ENCODE assay signal across 1 cellular context in genomic region chr6:330948-331347, GRCh38.
A peak's percentile ranks its signal among the peaks of the same experiment; 100 is the strongest.
TF ChIP-seq lines count a peak whose summit lies in the region.

No MANE protein-coding gene starts in this region.

TF ChIP-seq in HEK293, 187 proteins besides CTCF, POLR2A, EP300 and RAD21 (continued from another document and continues in another):
- no peak for TF ChIP-seq ZNF398 (tag by site-specific recombination; IDR thresholded peaks at IDR 0.05)
- TF ChIP-seq ZNF843 (tag by site-specific recombination; IDR thresholded peaks at IDR 0.05): peak; percentile 85
- TF ChIP-seq ZNF248 (tag by site-specific recombination; IDR thresholded peaks at IDR 0.05): no peak
- TF ChIP-seq OVOL3 (tag by site-specific recombination; IDR thresholded peaks at IDR 0.05): peak; percentile 87; the same call in 1 of the 2 replicates
- no peak for TF ChIP-seq REST (tag by site-specific recombination; IDR thresholded peaks at IDR 0.05)
- no peak for TF ChIP-seq ZBTB7A (tag by site-specific recombination; IDR thresholded peaks at IDR 0.05; ENCODE audit: low read depth)
- no peak for TF ChIP-seq ZNF645 (tag by site-specific recombination; IDR thresholded peaks at IDR 0.05)
- no peak for TF ChIP-seq AEBP2 (tag by site-specific recombination; IDR thresholded peaks at IDR 0.05; ENCODE audit: borderline replicate concordance)
- no peak for TF ChIP-seq ZBTB11 (tag by site-specific recombination; conservative IDR thresholded peaks at IDR 0.05; ENCODE audit: low read depth)
- TF ChIP-seq ZNF433 (tag by site-specific recombination; IDR thresholded peaks at IDR 0.05; ENCODE audit: low read depth): no peak
- TF ChIP-seq SP7 (tag by site-specific recombination; IDR thresholded peaks at IDR 0.05): no peak
- TF ChIP-seq FEZF1 (tag by site-specific recombination; IDR thresholded peaks at IDR 0.05): peak; percentile 98
- TF ChIP-seq GLI2 (tag by site-specific recombination; IDR thresholded peaks at IDR 0.05; ENCODE audit: borderline replicate concordance, low read depth): 0 out of 2 replicates have a peak, but pooled peaks have one; percentile 57
- TF ChIP-seq PBX3 (CRISPR knock-in tag; IDR thresholded peaks at IDR 0.05): no peak
- peak; percentile 12; the same call in 1 of the 2 replicates for TF ChIP-seq ZIC2 (tag by site-specific recombination; IDR thresholded peaks at IDR 0.05)
- TF ChIP-seq SETDB1 (IDR thresholded peaks at IDR 0.05; ENCODE audit: insufficient read length, low read length): no peak
- TF ChIP-seq KLF17 (tag by site-specific recombination; IDR thresholded peaks at IDR 0.05): no peak
- TF ChIP-seq ZNF600 (tag by site-specific recombination; IDR thresholded peaks at IDR 0.05): 0 out of 2 replicates have a peak, but pooled peaks have one; percentile 30
- TF ChIP-seq ZNF449 (tag by site-specific recombination; IDR thresholded peaks at IDR 0.05): no peak
- no peak for TF ChIP-seq ZNF777 (tag by site-specific recombination; IDR thresholded peaks at IDR 0.05; ENCODE audit: borderline replicate concordance)
- TF ChIP-seq ZNF114 (tag by site-specific recombination; IDR thresholded peaks at IDR 0.05): no peak
- no peak for TF ChIP-seq ZNF530 (tag by site-specific recombination; IDR thresholded peaks at IDR 0.05; ENCODE audit: low read depth)
- TF ChIP-seq BCL6B (tag by site-specific recombination; IDR thresholded peaks at IDR 0.05): peak; percentile 68
- TF ChIP-seq PATZ1 (tag by site-specific recombination; IDR thresholded peaks at IDR 0.05): no peak
- no peak for TF ChIP-seq ZNF354C (tag by site-specific recombination; IDR thresholded peaks at IDR 0.05; ENCODE audit: borderline replicate concordance, low read depth)
- no peak for TF ChIP-seq PRDM10 (tag by site-specific recombination; IDR thresholded peaks at IDR 0.05)
- TF ChIP-seq ZNF555 (tag by site-specific recombination; conservative IDR thresholded peaks at IDR 0.05): no peak
- TF ChIP-seq ZNF76 (tag by site-specific recombination; IDR thresholded peaks at IDR 0.05; ENCODE audit: borderline replicate concordance, low read depth): peak; percentile 32; the same call in 1 of the 2 replicates
- no peak for TF ChIP-seq ZNF175 (tag by site-specific recombination; IDR thresholded peaks at IDR 0.05)
- TF ChIP-seq ZNF837 (tag by site-specific recombination; IDR thresholded peaks at IDR 0.05): no peak
- TF ChIP-seq ZBTB1 (tag by site-specific recombination; IDR thresholded peaks at IDR 0.05): no peak
